Comparison of ENCODE assay signal across 26 cellular contexts in genomic region chr10:49749144-49749543, GRCh38. TPM values are rescaled to one million over a fixed set of nuclear protein-coding genes. Genes with fewer than 3 reads are reported as not detected.
"Had no signal": no experiment of that assay in that cellular context is flagged by ENCODE, and none has a peak within 500 bp of the region (broad histone marks: within the 10 kb centered on the region; RNA-seq: fewer than 3 reads in every experiment).

No MANE protein-coding gene starts in this region.

- H3K4me1 Mint-ChIP-seq: activated B cell treated with CpG ODN at 0.5 μM for 24 hours; activated CD4-positive, alpha-beta T cell treated with anti-CD3 and anti-CD28 coated beads, Interleukin-2, amount 10 ng/mL, durations not matched to agents 24 days and 14 days; brain had no signal

- DNase-seq: activated B cell treated with CpG ODN at 0.5 μM for 24 hours; activated CD4-positive, alpha-beta T cell treated with anti-CD3 and anti-CD28 coated beads for 1 hour; activated CD4-positive, alpha-beta T cell treated with anti-CD3 and anti-CD28 coated beads, Interleukin-2, amount 10 ng/mL, durations not matched to agents 24 days and 14 days; activated CD4-positive, alpha-beta T cell treated with anti-CD3 and anti-CD28 coated beads, Interleukin-2, amount 50 U/mL, for 48 hours; activated effector memory CD4-positive, alpha-beta T cell treated with anti-CD3 and anti-CD28 coated beads, Interleukin-2, amount 50 U/mL, for 16 hours; activated naive CD4-positive, alpha-beta T cell treated with anti-CD3 and anti-CD28 coated beads for 36 hours; activated T-cell treated with anti-CD3 and anti-CD28 coated beads, Interleukin-2, amount 50 U/mL, for 4 hours; amygdala; cerebellar nuclear complex; KBM-7; MV-4-11; NCI-H1092 treated with DMSO at 0.1 percent for 48 hours; NCI-H1417 treated with DMSO at 0.1 percent for 48 hours; NCI-H1694; NCI-H2029; NCI-H2107; NCI-H2171 treated with DMSO at 0.1 percent for 48 hours; NCI-H226; NCI-H526; NCI-H774; SIG-M5; T-helper 2 cell; T1000 had no signal

- H3K9me3 Mint-ChIP-seq: activated B cell treated with CpG ODN at 0.5 μM for 24 hours; activated CD4-positive, alpha-beta T cell treated with anti-CD3 and anti-CD28 coated beads, Interleukin-2, amount 10 ng/mL, durations not matched to agents 24 days and 14 days; activated naive CD4-positive, alpha-beta T cell treated with anti-CD3 and anti-CD28 coated beads for 36 hours; activated T-cell treated with anti-CD3 and anti-CD28 coated beads, Interleukin-2, amount 50 U/mL, for 4 hours; brain had no signal

- ATAC-seq: activated T-cell treated with anti-CD3 and anti-CD28 coated beads, Interleukin-2, amount 50 U/mL, for 4 hours had no signal

- H3K36me3 Mint-ChIP-seq: activated naive CD8-positive, alpha-beta T cell; brain had no signal

- H3K27ac Mint-ChIP-seq: activated B cell treated with CpG ODN at 0.5 μM for 24 hours; activated CD4-positive, alpha-beta T cell treated with anti-CD3 and anti-CD28 coated beads, Interleukin-2, amount 10 ng/mL, durations not matched to agents 24 days and 14 days; activated naive CD4-positive, alpha-beta T cell treated with anti-CD3 and anti-CD28 coated beads for 36 hours; activated naive CD8-positive, alpha-beta T cell; brain had no signal

- H3K27me3 Mint-ChIP-seq: activated CD4-positive, alpha-beta T cell treated with anti-CD3 and anti-CD28 coated beads, Interleukin-2, amount 10 ng/mL, durations not matched to agents 24 days and 14 days had no signal

- H3K4me3 Mint-ChIP-seq: activated B cell treated with CpG ODN at 0.5 μM for 24 hours; activated CD4-positive, alpha-beta T cell treated with anti-CD3 and anti-CD28 coated beads, Interleukin-2, amount 10 ng/mL, durations not matched to agents 24 days and 14 days; activated naive CD4-positive, alpha-beta T cell treated with anti-CD3 and anti-CD28 coated beads for 36 hours; activated naive CD8-positive, alpha-beta T cell; activated T-cell treated with anti-CD3 and anti-CD28 coated beads, Interleukin-2, amount 50 U/mL, for 4 hours; brain had no signal

RNA-seq across cellular contexts. Expression of gene OGDHL, which starts 13.0 kb away (rescaled TPM):
- total RNA-seq: activated B cell treated with CpG ODN at 0.5 μM for 24 hours, RPMI7951 had no signal
